Comparison of ENCODE assay signal across 22 cellular contexts in genomic region chr2:71706121-71706520, GRCh38.
A peak's percentile ranks its signal among the peaks of the same experiment; 100 is the strongest.
DNase-seq lines count a peak whose midpoint lies in the region; ATAC-seq, FAIRE-seq and TF ChIP-seq lines count a peak whose summit lies in the region.
"Had no signal": no experiment of that assay in that cellular context is flagged by ENCODE, and none has a peak within 500 bp of the region (broad histone marks: within the 10 kb centered on the region; RNA-seq: fewer than 3 reads in every experiment).

No MANE protein-coding gene starts in this region.

- ATAC-seq in heart left ventricle (no peak), upper lobe of right lung (no peak)
- ATAC-seq: A549, HepG2 had no signal

- H3K4me3 ChIP-seq in left ventricle myocardium inferior (no peak overlapping the region), heart left ventricle (no peak overlapping the region), kidney (ENCODE audit: low read length in 2 of 2) (no peak overlapping the region), upper lobe of right lung (no peak overlapping the region)
- H3K4me3 ChIP-seq: A549 had no signal

- TF ChIP-seq CTCF in left ventricle myocardium inferior (IDR thresholded peaks at IDR 0.05; ENCODE audit: borderline replicate concordance) = no peak
- TF ChIP-seq CTCF in heart left ventricle (IDR thresholded peaks at IDR 0.05) = no peak
- no peak for TF ChIP-seq CTCF in kidney (IDR thresholded peaks at IDR 0.05; ENCODE audit: borderline replicate concordance, extremely low read depth, insufficient read depth)
- no peak for TF ChIP-seq CTCF in upper lobe of right lung (IDR thresholded peaks at IDR 0.05)

- H3K27me3 ChIP-seq in left ventricle myocardium inferior (ENCODE audit: low read depth) (no peaks in the 10 kb centered on the region), heart left ventricle (no peaks in the 10 kb centered on the region), upper lobe of right lung (no peaks in the 10 kb centered on the region)

- H3K9me3 ChIP-seq in left ventricle myocardium inferior (replicated peaks) = no peaks in the 10 kb centered on the region
- no peaks in the 10 kb centered on the region for H3K9me3 ChIP-seq in heart left ventricle
- no peaks in the 10 kb centered on the region for H3K9me3 ChIP-seq in kidney (ENCODE audit: control insufficient read depth in 1 of 2, low read length in 2 of 2)
- H3K9me3 ChIP-seq in upper lobe of right lung = no peaks in the 10 kb centered on the region
- H3K9me3 ChIP-seq: A549 had no signal

- WGBS in heart left ventricle, 4 donors = 73 to 78% (median 75%) methylated on average over 3 to 4 of the region's 4 CpGs

- peak overlapping the region; percentile 66 for H3K27ac ChIP-seq in left ventricle myocardium inferior (replicated peaks)
- H3K27ac ChIP-seq in heart left ventricle = peak overlapping the region in 4 of 12 donors; percentile 9 to 66 (median 36)
- H3K27ac ChIP-seq in kidney (ENCODE audit: low read depth in 2 of 2, low read length in 2 of 2) = no peak overlapping the region
- H3K27ac ChIP-seq in upper lobe of right lung = no peak overlapping the region
- H3K27ac ChIP-seq: A549 had no signal

- FAIRE-seq in kidney (lab: Jason Lieb, UNC) = no peak
- FAIRE-seq: A549, GM18507, H54, HepG2, RCC 7860 had no signal

- H3K4me1 ChIP-seq in left ventricle myocardium inferior (peaks cover 69% of the 10 kb centered on the region), heart left ventricle (peaks cover 0 to 66% (median 39%) of the 10 kb centered on the region in 12 donors), kidney (ENCODE audit: control insufficient read depth in 1 of 2, insufficient read depth in 1 of 2, low read depth in 1 of 2, low read length in 2 of 2) (no peaks in the 10 kb centered on the region), upper lobe of right lung (no peaks in the 10 kb centered on the region)

- intact Hi-C loops in left ventricle myocardium inferior (cut with micrococcal nuclease) = no loop called here
- intact Hi-C loops in heart left ventricle (cut with DNase I) = loop anchor here in 1 of 10 donors (10.0 kb wide), 1 partner anchor 91 kb away; no protein-coding TSS in a partner anchor
- intact Hi-C loops in kidney (cut with DNase I) = no loop called here
- intact Hi-C loops in upper lobe of right lung (cut with DNase I) = no loop called here

- no peaks in the 10 kb centered on the region for H3K36me3 ChIP-seq in left ventricle myocardium inferior
- H3K36me3 ChIP-seq in heart left ventricle = no peaks in the 10 kb centered on the region
- no peaks in the 10 kb centered on the region for H3K36me3 ChIP-seq in kidney (ENCODE audit: control insufficient read depth in 1 of 2, insufficient read depth in 2 of 2, low read length in 2 of 2)
- H3K36me3 ChIP-seq in upper lobe of right lung = no peaks in the 10 kb centered on the region

- DNase-seq in left ventricle myocardium inferior (no peak), heart left ventricle (no peak), NCI-H146 (lab: John Stamatoyannopoulos, UW) (peak; percentile 39), kidney (peak; percentile 41), upper lobe of right lung (peak; percentile 40), germinal center (ENCODE audit: low spot score) (no peak), cerebellar cortex (ENCODE audit: low spot score) (no peak)
- DNase-seq: AML-193; C1 segment of cervical spinal cord; CD4-positive, alpha-beta memory T cell; COR-L47; DMS53; MV-4-11; NCI-H1105; NCI-H1436 treated with DMSO at 0.1 percent for 48 hours; NCI-H2029; NCI-H2227 treated with DMSO at 0.1 percent for 48 hours had no signal

- no peak overlapping the region for H3K9ac ChIP-seq in kidney (ENCODE audit: low read length in 2 of 2)

- no peak for TF ChIP-seq POLR2A in heart left ventricle (IDR thresholded peaks at IDR 0.05)

Comparison
In these comparisons a context has a peak if more than half of its experiments do, and no peak if none do; other contexts are left out.
1. DNase-seq: peak in NCI-H146 (single experiment), kidney (single experiment) and upper lobe of right lung (single experiment); none in left ventricle myocardium inferior (single experiment), heart left ventricle (0 of 5), germinal center (single experiment) and cerebellar cortex (single experiment).